Comparison of ENCODE assay signal across 18 cellular contexts in genomic region chr15:72420580-72420979, GRCh38. TPM values are rescaled to one million over a fixed set of nuclear protein-coding genes. Genes with fewer than 3 reads are reported as not detected.
"Had no signal": no experiment of that assay in that cellular context is flagged by ENCODE, and none has a peak within 500 bp of the region (broad histone marks: within the 10 kb centered on the region; RNA-seq: fewer than 3 reads in every experiment).

No MANE protein-coding gene starts in this region.

- DNase-seq: activated CD4-positive, alpha-beta T cell treated with anti-CD3 and anti-CD28 coated beads, Interleukin-2, amount 10 ng/mL, durations not matched to agents 7 days and 5 days; activated CD8-positive, alpha-beta memory T cell treated with anti-CD3 and anti-CD28 coated beads for 24 hours; activated gamma-delta T cell treated with Interleukin-2 at 50 U/mL for 16 hours; amygdala; body of pancreas; caudate nucleus; colonic mucosa; islet precursor cell; mammary epithelial cell; naive thymus-derived CD8-positive, alpha-beta T cell; stimulated activated CD4-positive, alpha-beta T cell treated with anti-CD3 and anti-CD28 coated beads, Interleukin-1b, Interleukin-23, amount 100 ng/mL, for 48 hours had no signal

- H3K4me3 Mint-ChIP-seq: activated CD4-positive, alpha-beta T cell treated with anti-CD3 and anti-CD28 coated beads, Interleukin-2, amount 10 ng/mL, durations not matched to agents 7 days and 5 days; activated naive CD8-positive, alpha-beta T cell; naive thymus-derived CD8-positive, alpha-beta T cell had no signal

- H3K27me3 Mint-ChIP-seq: activated naive CD8-positive, alpha-beta T cell had no signal

- ATAC-seq: body of pancreas; esophagus mucosa; left lobe of liver; naive thymus-derived CD8-positive, alpha-beta T cell had no signal

- H3K4me3 ChIP-seq: body of pancreas, colonic mucosa, thoracic aorta had no signal

- H3K27ac Mint-ChIP-seq: activated CD4-positive, alpha-beta T cell treated with anti-CD3 and anti-CD28 coated beads, Interleukin-2, amount 10 ng/mL, durations not matched to agents 7 days and 5 days; activated naive CD8-positive, alpha-beta T cell had no signal

RNA-seq across cellular contexts. Expression of gene TMEM202, which starts 22.5 kb away (rescaled TPM):
- total RNA-seq: activated CD4-positive, alpha-beta T cell treated with anti-CD3 and anti-CD28 coated beads, Interleukin-2, amount 10 ng/mL, durations not matched to agents 7 days and 5 days; body of pancreas; colonic mucosa; esophagus mucosa; left lobe of liver; mammary epithelial cell; mononuclear cell; naive thymus-derived CD8-positive, alpha-beta T cell; renal cortical epithelial cell; thoracic aorta; ureter had no signal
